29 cellular contexts compared by ENCODE assay signal in the genomic region with DNA sequence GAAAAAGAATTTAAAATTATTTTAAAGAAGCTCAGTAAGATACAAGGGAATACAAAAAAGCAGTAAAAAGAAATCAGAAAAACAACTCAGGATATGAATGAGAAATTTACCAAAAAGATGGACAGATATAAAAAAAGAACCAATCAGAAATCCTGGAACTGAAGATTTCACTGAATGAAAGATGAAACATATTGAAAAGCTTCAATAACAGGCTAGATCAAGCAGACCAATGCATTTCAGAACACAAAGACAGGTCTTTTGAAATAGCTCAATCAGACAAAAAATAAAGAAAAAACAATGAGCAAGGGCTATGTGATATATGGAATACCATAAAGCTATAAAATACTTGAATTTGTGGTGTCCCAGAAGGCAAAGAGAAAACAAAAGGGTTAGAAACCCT.
"Had no signal": no experiment of that assay in that cellular context is flagged by ENCODE, and none has a peak within 500 bp of the region (broad histone marks: within the 10 kb centered on the region; RNA-seq: fewer than 3 reads in every experiment).

No MANE protein-coding gene starts in this region.

- H3K4me2 ChIP-seq: neural progenitor cell, smooth muscle cell had no signal

- H3K4me1 ChIP-seq: neural progenitor cell, parathyroid adenoma, spleen, suprapubic skin, testis, tibial artery, transverse colon, upper lobe of right lung, uterus had no signal

- H3K27ac ChIP-seq: neural progenitor cell, ovary, parathyroid adenoma, psoas muscle, skin epidermis, spleen, suprapubic skin, testis, tibial artery, transverse colon, upper lobe of right lung, uterus had no signal

- H2AFZ ChIP-seq: neural progenitor cell, parathyroid adenoma had no signal

- ATAC-seq: naive thymus-derived CD4-positive, alpha-beta T cell; natural killer cell; psoas muscle; right cardiac atrium; sciatic nerve; stimulated activated memory B cell treated with anti-CD40 and anti-IgM and Interleukin-4, amounts not matched to agents 10 μg/mL and 1 μg/mL and 100 μg/mL, for 72 hours; stimulated activated naive CD8-positive, alpha-beta T cell treated with anti-CD3 and anti-CD28 coated beads, Interleukin-15, amount 100 ng/mL, for 72 hours; stimulated activated naive CD8-positive, alpha-beta T cell treated with anti-CD3 and anti-CD28 coated beads, Interleukin-15, Interleukin-2, amounts not matched to agents 100 U/mL and 50 U/mL, for 24 hours had no signal

- DNase-seq: natural killer cell; occipital lobe; ovary; posterior cingulate gyrus; psoas muscle; right cardiac atrium; spleen; stimulated activated CD4-positive, alpha-beta T cell treated with anti-CD3 and anti-CD28 coated beads, Interleukin-12 subunit alpha, Interleukin-12 subunit beta, amount 100 ng/mL, for 4 hours; stimulated activated CD4-positive, alpha-beta T cell treated with anti-CD3 and anti-CD28 coated beads, Interleukin-1b, Interleukin-23, amount 100 ng/mL, for 48 hours; stimulated activated CD4-positive, alpha-beta T cell treated with anti-CD3 and anti-CD28 coated beads, Interleukin-4, amount 100 ng/mL, for 1 hour; stimulated activated CD4-positive, alpha-beta T cell treated with anti-CD3 and anti-CD28 coated beads, Interleukin-4, amount 100 ng/mL, for 4 hours; stimulated activated CD8-positive, alpha-beta memory T cell treated with anti-CD3 and anti-CD28 coated beads, Interleukin-4, amount 100 ng/mL, for 48 hours; stimulated activated naive CD4-positive, alpha-beta T cell; stimulated activated naive CD8-positive, alpha-beta T cell treated with anti-CD3 and anti-CD28 coated beads, Interleukin-15, amount 100 ng/mL, for 72 hours; stimulated activated naive CD8-positive, alpha-beta T cell treated with anti-CD3 and anti-CD28 coated beads, Interleukin-15, Interleukin-2, amounts not matched to agents 100 U/mL and 50 U/mL, for 24 hours; substantia nigra; testis; tibial artery; transverse colon; upper lobe of right lung; uterus had no signal

- H3K9ac ChIP-seq: neural progenitor cell, parathyroid adenoma had no signal

- H3K9me3 ChIP-seq: ovary, testis had no signal

- H3K27me3 ChIP-seq: neural progenitor cell, ovary, spleen, suprapubic skin, testis, tibial artery, transverse colon, upper lobe of right lung, uterus had no signal

- H3K36me3 ChIP-seq: neural progenitor cell, ovary, upper lobe of right lung, uterus had no signal

- H3K4me3 ChIP-seq: neural progenitor cell, ovary, psoas muscle, skin epidermis, smooth muscle cell, spleen, suprapubic skin, testis, tibial artery, transverse colon, upper lobe of right lung, uterus had no signal
